Comparison of ENCODE assay signal across 16 cellular contexts in the genomic region with DNA sequence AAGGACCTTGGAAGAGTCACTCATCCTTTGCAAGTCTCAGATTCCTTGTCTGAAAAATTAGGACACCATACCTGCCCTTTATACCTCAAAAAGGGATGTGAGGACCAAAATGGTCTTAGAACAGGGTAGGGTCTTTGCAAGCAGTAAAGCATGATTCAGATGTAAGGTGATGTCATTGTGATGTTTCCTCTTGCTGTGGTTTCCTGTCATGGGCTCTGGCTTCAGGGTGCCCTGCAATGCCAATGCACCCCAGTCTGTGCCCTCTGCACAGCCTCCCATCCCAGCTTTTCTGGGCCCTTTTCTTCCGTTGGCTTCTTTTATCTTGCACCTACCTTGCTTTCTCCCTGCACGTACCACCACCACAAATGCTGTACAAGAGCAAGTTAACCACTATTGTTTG.
DNase-seq lines count a peak whose midpoint lies in the region; ATAC-seq and TF ChIP-seq lines count a peak whose summit lies in the region.
"Had no signal": no experiment of that assay in that cellular context is flagged by ENCODE, and none has a peak within 500 bp of the region (broad histone marks: within the 10 kb centered on the region; RNA-seq: fewer than 3 reads in every experiment).

No MANE protein-coding gene starts in this region.

- H3K36me3 Mint-ChIP-seq in CD4-positive, CD25-positive, alpha-beta regulatory T cell: peaks cover 3% of the 10 kb centered on the region
- no peaks in the 10 kb centered on the region for H3K36me3 Mint-ChIP-seq in naive thymus-derived CD8-positive, alpha-beta T cell
- H3K36me3 Mint-ChIP-seq in H9 (ENCODE audit: insufficient read depth in 1 of 3, low read depth in 3 of 3) (no peaks in the 10 kb centered on the region), GM23338 (ENCODE audit: low read depth) (no peaks in the 10 kb centered on the region)

- no CpG with 5 or more reads among the region's 2 CpGs for WGBS in H9 (ENCODE audit: extremely low coverage, insufficient read length, low lambda C conversion rate)

- no peaks in the 10 kb centered on the region for H3K9me3 Mint-ChIP-seq in CD4-positive, CD25-positive, alpha-beta regulatory T cell
- no peaks in the 10 kb centered on the region for H3K9me3 Mint-ChIP-seq in naive thymus-derived CD8-positive, alpha-beta T cell
- H3K9me3 Mint-ChIP-seq in H9 (no peaks in the 10 kb centered on the region), GM23338 (no peaks in the 10 kb centered on the region)
- H3K9me3 Mint-ChIP-seq: activated naive CD4-positive, alpha-beta T cell treated with anti-CD3 and anti-CD28 coated beads, Interleukin-2, amount 50 U/mL, for 24 hours; stimulated activated naive CD8-positive, alpha-beta T cell treated with anti-CD3 and anti-CD28 coated beads, Interleukin-15, Interleukin-2, amounts not matched to agents 100 ng/mL and 50 ng/mL, for 24 hours had no signal

- ATAC-seq in CD4-positive, CD25-positive, alpha-beta regulatory T cell (ENCODE audit: low read depth in 2 of 2): peak; percentile 97 to 99
- ATAC-seq in naive thymus-derived CD8-positive, alpha-beta T cell: peak; percentile 91 to 98
- ATAC-seq in HG02885 (IDR thresholded peaks at IDR 0.05; ENCODE audit: poor library complexity, unreplicated experiment) (no peak), GM23338 (no peak)

- peaks cover 29% of the 10 kb centered on the region for H3K4me1 ChIP-seq in CD4-positive, CD25-positive, alpha-beta regulatory T cell (ENCODE audit: control insufficient read depth, insufficient read depth, low read length, poor library complexity, severe bottlenecking)
- H3K4me1 ChIP-seq in H9 (ENCODE audit: insufficient read depth, low read length) (no peaks in the 10 kb centered on the region; the same call in 1 of the 2 replicates), GM23338 (ENCODE audit: insufficient read depth) (peaks cover 25% of the 10 kb centered on the region)

- TF ChIP-seq CTCF in H9 (conservative IDR thresholded peaks at IDR 0.05): no peak
- no peak for TF ChIP-seq CTCF in GM23338 (conservative IDR thresholded peaks at IDR 0.05; ENCODE audit: low read depth in 2 of 2)

- H3K4me1 Mint-ChIP-seq in CD4-positive, CD25-positive, alpha-beta regulatory T cell: peaks cover 12 to 47% (median 38%) of the 10 kb centered on the region in 4 donors
- H3K4me1 Mint-ChIP-seq in naive thymus-derived CD8-positive, alpha-beta T cell: peaks cover 19 to 36% (median 27%) of the 10 kb centered on the region in 4 donors
- H3K4me1 Mint-ChIP-seq in H9: peaks cover 31 to 48% of the 10 kb centered on the region in 2 experiments
- peaks cover 34% of the 10 kb centered on the region for H3K4me1 Mint-ChIP-seq in GM23338

- POLR2A ChIA-PET in naive thymus-derived CD8-positive, alpha-beta T cell (lab: Charles Lee): interaction anchor here (1.0 kb wide), 1 partner anchor 41 kb away, joined by 7 read pairs; no protein-coding TSS in a partner anchor

- no peak overlapping the region for H3T11ph ChIP-seq in H9 (ENCODE audit: low read length)

- no peak overlapping the region for H3K4ac ChIP-seq in H9 (ENCODE audit: low read depth, low read length)

- no peak overlapping the region for H3K27ac ChIP-seq in CD4-positive, CD25-positive, alpha-beta regulatory T cell (ENCODE audit: insufficient read depth, low read length, poor library complexity, severe bottlenecking)
- H3K27ac ChIP-seq in H9 (ENCODE audit: insufficient read length, low read depth, low read length) (no peak overlapping the region), GM23338 (ENCODE audit: low read depth) (no peak overlapping the region)
- H3K27ac ChIP-seq: coronary artery, HL-60, neutrophil, PC-9 had no signal

- no peak overlapping the region for H3K23ac ChIP-seq in H9 (ENCODE audit: insufficient read length, low read depth, low read length)

- H2BK20ac ChIP-seq in H9 (ENCODE audit: low read depth, low read length, poor library complexity, severe bottlenecking): no peak overlapping the region

- no peaks in the 10 kb centered on the region for H3K23me2 ChIP-seq in H9 (ENCODE audit: insufficient read length, low read depth, low read length, poor library complexity, severe bottlenecking)

- H3K27me3 Mint-ChIP-seq in CD4-positive, CD25-positive, alpha-beta regulatory T cell: no peaks in the 10 kb centered on the region
- no peaks in the 10 kb centered on the region for H3K27me3 Mint-ChIP-seq in naive thymus-derived CD8-positive, alpha-beta T cell
- peaks cover 4% of the 10 kb centered on the region; the same call in 1 of the 2 replicates for H3K27me3 Mint-ChIP-seq in H9 (ENCODE audit: low read depth)
- H3K27me3 Mint-ChIP-seq in GM23338 (ENCODE audit: insufficient read depth, low read depth, poor library complexity): peaks cover 1% of the 10 kb centered on the region
- H3K27me3 Mint-ChIP-seq: activated naive CD4-positive, alpha-beta T cell treated with anti-CD3 and anti-CD28 coated beads, Interleukin-2, amount 50 U/mL, for 24 hours; stimulated activated naive CD8-positive, alpha-beta T cell treated with anti-CD3 and anti-CD28 coated beads, Interleukin-15, Interleukin-2, amounts not matched to agents 100 ng/mL and 50 ng/mL, for 24 hours had no signal

- no peak overlapping the region for H2AFZ ChIP-seq in H9 (ENCODE audit: low read length)
- no peak overlapping the region for H2AFZ ChIP-seq in GM23338
- H2AFZ ChIP-seq: PC-9 had no signal

- H2BK5ac ChIP-seq in H9 (ENCODE audit: insufficient read length, low read length): no peak overlapping the region

- H4K8ac ChIP-seq in H9 (replicated peaks; ENCODE audit: insufficient read length, low read depth, low read length): no peak overlapping the region

- no peak overlapping the region for H2BK120ac ChIP-seq in H9 (ENCODE audit: low read depth, low read length, poor library complexity, severe bottlenecking)

- H3K9me2 ChIP-seq in GM23338 (ENCODE audit: insufficient read depth): no peaks in the 10 kb centered on the region

- H4K5ac ChIP-seq in H9 (ENCODE audit: insufficient read length, low read depth, low read length): no peak overlapping the region

- H3F3A ChIP-seq in GM23338 (replicated peaks; ENCODE audit: low read depth): no peaks in the 10 kb centered on the region

- peak; percentile 5 to 75 (median 44) for DNase-seq in CD4-positive, CD25-positive, alpha-beta regulatory T cell
- DNase-seq in Jurkat, Clone E6-1 (ENCODE audit: low read depth, low spot score): peak; percentile 54
- peak; percentile 68 for DNase-seq in activated effector memory CD4-positive, alpha-beta T cell treated with anti-CD3 and anti-CD28 coated beads, Interleukin-2, amount 50 U/mL, for 16 hours
- DNase-seq in naive thymus-derived CD8-positive, alpha-beta T cell: peak in 5 of 10 donors; percentile 6 to 41 (median 36)
- DNase-seq in HK-2 (ENCODE audit: unreplicated experiment): no peak
- no peak for DNase-seq in H9
- no peak for DNase-seq in GM23338 (ENCODE audit: low spot score)
- DNase-seq: NCI-H2171 treated with DMSO at 0.1 percent for 48 hours, PC-9, T1000 had no signal

- H3K79me2 ChIP-seq in H9 (ENCODE audit: insufficient read depth, low read length) (no peaks in the 10 kb centered on the region), GM23338 (replicated peaks; ENCODE audit: insufficient read depth) (no peaks in the 10 kb centered on the region)

- peak overlapping the region; percentile 61 for H3K4me3 ChIP-seq in CD4-positive, CD25-positive, alpha-beta regulatory T cell (ENCODE audit: low read depth, low read length)
- no peak overlapping the region for H3K4me3 ChIP-seq in Jurkat, Clone E6-1 (ENCODE audit: low read length)
- no peak overlapping the region for H3K4me3 ChIP-seq in GM23338
- H3K4me3 ChIP-seq: coronary artery, PC-9 had no signal

- H3K9ac ChIP-seq in H9 (ENCODE audit: extremely low read depth, insufficient read length, low read length): no peak overlapping the region

- no peaks in the 10 kb centered on the region for H3K36me3 ChIP-seq in CD4-positive, CD25-positive, alpha-beta regulatory T cell (ENCODE audit: control insufficient read depth, insufficient read depth, low read length)
- H3K36me3 ChIP-seq in GM23338 (ENCODE audit: insufficient read depth): no peaks in the 10 kb centered on the region
- H3K36me3 ChIP-seq: neutrophil had no signal

- no peak overlapping the region for H3K18ac ChIP-seq in H9 (ENCODE audit: insufficient read length, low read depth, low read length)

- H2BK15ac ChIP-seq in H9 (ENCODE audit: low read depth, low read length): no peak overlapping the region

- peak overlapping the region; percentile 32 to 88 (median 64) for H3K27ac Mint-ChIP-seq in CD4-positive, CD25-positive, alpha-beta regulatory T cell
- peak overlapping the region in 7 of 10 donors; percentile 0 to 78 (median 12) for H3K27ac Mint-ChIP-seq in naive thymus-derived CD8-positive, alpha-beta T cell
- H3K27ac Mint-ChIP-seq in H9 (no peak overlapping the region), GM23338 (no peak overlapping the region)
- H3K27ac Mint-ChIP-seq: stimulated activated naive CD8-positive, alpha-beta T cell treated with anti-CD3 and anti-CD28 coated beads, Interleukin-15, Interleukin-2, amounts not matched to agents 100 ng/mL and 50 ng/mL, for 24 hours had no signal

- H3K79me1 ChIP-seq in H9 (ENCODE audit: insufficient read depth, low read depth, low read length, poor library complexity, severe bottlenecking): no peaks in the 10 kb centered on the region

- H3K4me3 Mint-ChIP-seq in CD4-positive, CD25-positive, alpha-beta regulatory T cell: peak overlapping the region in 3 of 4 donors; percentile 2 to 72 (median 66)
- H3K4me3 Mint-ChIP-seq in naive thymus-derived CD8-positive, alpha-beta T cell: peak overlapping the region in 8 of 10 donors; percentile 9 to 52 (median 28)
- H3K4me3 Mint-ChIP-seq in H9 (no peak overlapping the region), GM23338 (no peak overlapping the region)
- H3K4me3 Mint-ChIP-seq: activated naive CD4-positive, alpha-beta T cell treated with anti-CD3 and anti-CD28 coated beads, Interleukin-2, amount 50 U/mL, for 24 hours; stimulated activated naive CD8-positive, alpha-beta T cell treated with anti-CD3 and anti-CD28 coated beads, Interleukin-15, Interleukin-2, amounts not matched to agents 100 ng/mL and 50 ng/mL, for 24 hours had no signal

- H3K4me2 ChIP-seq in H9 (ENCODE audit: insufficient read depth, insufficient read length, low read length) (no peak overlapping the region), GM23338 (no peak overlapping the region)
- H3K4me2 ChIP-seq: PC-9 had no signal

- no peaks in the 10 kb centered on the region for H3K27me3 ChIP-seq in CD4-positive, CD25-positive, alpha-beta regulatory T cell (ENCODE audit: control insufficient read depth, insufficient read depth, low read length)
- no peaks in the 10 kb centered on the region for H3K27me3 ChIP-seq in H9 (ENCODE audit: insufficient read depth, low read length)
- H3K27me3 ChIP-seq in GM23338 (ENCODE audit: insufficient read depth): no peaks in the 10 kb centered on the region
- H3K27me3 ChIP-seq: neutrophil had no signal

- no peak overlapping the region for H3K14ac ChIP-seq in H9 (ENCODE audit: insufficient read depth, low read length)

- H4K20me1 ChIP-seq in H9 (ENCODE audit: control insufficient read depth, insufficient read depth, insufficient read length): no peaks in the 10 kb centered on the region
- H4K20me1 ChIP-seq in GM23338 (replicated peaks; ENCODE audit: insufficient read depth): no peaks in the 10 kb centered on the region

- H4K91ac ChIP-seq in H9 (ENCODE audit: insufficient read length, low read depth, low read length): no peak overlapping the region

- no peak overlapping the region for H2BK12ac ChIP-seq in H9 (ENCODE audit: insufficient read length, low read depth, low read length)

- H3K56ac ChIP-seq in H9 (ENCODE audit: insufficient read length, low read depth, low read length): no peak overlapping the region

- H3K9me3 ChIP-seq in CD4-positive, CD25-positive, alpha-beta regulatory T cell (ENCODE audit: control insufficient read depth in 2 of 2, low read length in 2 of 2): no peaks in the 10 kb centered on the region
- no peaks in the 10 kb centered on the region for H3K9me3 ChIP-seq in H9 (ENCODE audit: control insufficient read depth, low read depth, low read length)
- H3K9me3 ChIP-seq: neutrophil had no signal

- H2AK5ac ChIP-seq in H9 (ENCODE audit: insufficient read length, low read length): no peak overlapping the region

Comparison
In these comparisons a context has a peak if more than half of its experiments do, and no peak if none do; other contexts are left out.
1. ATAC-seq: peak in CD4-positive, CD25-positive, alpha-beta regulatory T cell (2 of 2) and naive thymus-derived CD8-positive, alpha-beta T cell (2 of 2); none in HG02885 (single experiment) and GM23338 (single experiment).
2. DNase-seq: peak in CD4-positive, CD25-positive, alpha-beta regulatory T cell (3 of 3), Jurkat, Clone E6-1 (single experiment) and activated effector memory CD4-positive, alpha-beta T cell treated with anti-CD3 and anti-CD28 coated beads, Interleukin-2, amount 50 U/mL, for 16 hours (single experiment); none in HK-2 (single experiment), H9 (single experiment) and GM23338 (single experiment).
3. H3K27ac Mint-ChIP-seq: peak in CD4-positive, CD25-positive, alpha-beta regulatory T cell (3 of 3) and naive thymus-derived CD8-positive, alpha-beta T cell (7 of 10); none in H9 (0 of 3) and GM23338 (single experiment).
4. H3K4me3 Mint-ChIP-seq: peak in CD4-positive, CD25-positive, alpha-beta regulatory T cell (3 of 4) and naive thymus-derived CD8-positive, alpha-beta T cell (8 of 10); none in H9 (0 of 2) and GM23338 (single experiment).